Comparison of ENCODE assay signal across 1 cellular context in genomic region chr2:37876227-37876626, GRCh38.
TF ChIP-seq lines count a peak whose summit lies in the region.

No MANE protein-coding gene starts in this region.

TF ChIP-seq in H1, 55 proteins besides CTCF, POLR2A, EP300 and RAD21:
- no peak for TF ChIP-seq FOSL1 (IDR thresholded peaks at IDR 0.05; ENCODE audit: insufficient read depth, low read depth, low read length)
- no peak for TF ChIP-seq KDM4A (IDR thresholded peaks at IDR 0.05; ENCODE audit: low read depth, low read length, severe bottlenecking)
